Comparison of ENCODE assay signal across 13 cellular contexts in the genomic region with DNA sequence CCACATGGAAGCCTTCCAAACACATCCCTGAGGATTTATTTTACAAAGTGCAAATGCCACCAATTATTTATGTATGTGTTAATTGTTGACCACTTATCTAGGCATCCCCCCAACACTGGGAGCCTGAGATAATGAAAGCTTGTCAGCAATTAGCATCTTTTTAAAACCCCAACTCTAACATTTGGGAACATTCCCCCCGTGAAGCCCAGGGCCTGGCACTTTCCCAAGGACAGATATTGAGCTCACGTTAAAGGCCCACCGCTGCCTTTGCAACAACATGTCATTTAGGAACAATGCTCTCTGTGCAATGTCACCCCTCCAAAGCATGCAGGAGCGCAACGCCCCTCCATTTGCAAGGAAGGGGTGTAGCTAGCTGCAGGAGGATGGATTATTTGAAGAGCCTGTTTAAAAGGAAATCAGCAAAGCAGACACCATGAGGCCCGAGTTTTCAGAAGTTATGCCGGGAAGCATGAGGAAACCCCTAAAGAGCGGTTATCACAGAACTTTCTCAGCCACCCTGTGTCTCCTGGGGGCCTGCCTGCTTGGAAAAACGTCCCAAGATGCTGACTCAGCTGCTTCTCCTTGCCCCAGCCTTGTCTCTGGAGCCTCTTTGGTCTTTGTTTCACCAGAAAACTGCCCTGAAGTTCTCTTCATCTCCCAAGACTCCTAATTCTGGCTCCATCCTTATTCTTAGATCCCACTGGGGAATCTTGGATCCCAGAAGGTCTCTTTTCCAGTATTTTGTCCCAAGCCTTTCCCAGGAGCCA.
"Had no signal": no experiment of that assay in that cellular context is flagged by ENCODE, and none has a peak within 500 bp of the region (broad histone marks: within the 10 kb centered on the region; RNA-seq: fewer than 3 reads in every experiment).

No MANE protein-coding gene starts in this region.

- H3K4me3 ChIP-seq: colonic mucosa, stomach, testis had no signal

- H3K27me3 ChIP-seq: colonic mucosa, stomach, testis had no signal

- H3K27ac ChIP-seq: colonic mucosa, testis had no signal

- H3K4me1 ChIP-seq: colonic mucosa had no signal

- H3K9me3 ChIP-seq: colonic mucosa, stomach, testis had no signal

- H3K36me3 ChIP-seq: colonic mucosa, stomach had no signal

- DNase-seq: activated CD4-positive, alpha-beta T cell treated with anti-CD3 and anti-CD28 coated beads for 4 hours; activated CD8-positive, alpha-beta T cell treated with anti-CD3 and anti-CD28 coated beads for 36 hours; activated naive CD4-positive, alpha-beta T cell treated with anti-CD3 and anti-CD28 coated beads for 36 hours; activated naive CD8-positive, alpha-beta T cell treated with anti-CD3 and anti-CD28 coated beads, Interleukin-2, amount 50 U/mL, for 24 hours; activated T-cell treated with anti-CD3 and anti-CD28 coated beads, Interleukin-2, amount 50 U/mL, for 4 hours; anterior cingulate cortex; colonic mucosa; small intestine; stimulated activated CD4-positive, alpha-beta T cell treated with anti-CD3 and anti-CD28 coated beads, Interleukin-4, amount 100 ng/mL, for 24 hours; stomach; SW 1271; T-helper 2 cell; testis had no signal
